Comparison of ENCODE assay signal across 8 cellular contexts in genomic region chr9:98192503-98193335, GRCh38. TPM values are rescaled to one million over a fixed set of nuclear protein-coding genes. Genes with fewer than 3 reads are reported as not detected.
DNase-seq lines count a peak whose midpoint lies in the region; ATAC-seq and TF ChIP-seq lines count a peak whose summit lies in the region.

CORO2A (minus strand) TSS chr9:98192637; CDS start chr9:98157660, 34,977 bp downstream.

- 1% methylated on average over 52 of the region's 95 CpGs; no CpG with 5 or more reads in 1 of the 2 experiments for WGBS in IMR-90 (ENCODE audit: extremely low coverage in 2 of 2, insufficient read length in 1 of 2), 2 experiments

- H3K23ac ChIP-seq in IMR-90 (ENCODE audit: low read depth, low read length): peak within 1 kb of the TSS; percentile 93

- no peaks in the 10 kb centered on the region for H3K36me3 ChIP-seq in IMR-90 (ENCODE audit: control insufficient read depth, insufficient read depth, low read length)
- no peaks in the 10 kb centered on the region for H3K36me3 ChIP-seq in neural cell (ENCODE audit: insufficient read depth, low read length)

- H3K4me1 Mint-ChIP-seq in stimulated activated naive CD8-positive, alpha-beta T cell treated with anti-CD3 and anti-CD28 coated beads, Interleukin-15, amount 100 ng/mL, for 72 hours: peaks cover 49% of the 10 kb centered on the region

- peak within 1 kb of the TSS; percentile 77 for H3K4me3 ChIP-seq in IMR-90 (ENCODE audit: insufficient read depth, low read depth, low read length)
- H3K4me3 ChIP-seq in fibroblast of villous mesenchyme (ENCODE audit: low read depth, low read length): peak within 1 kb of the TSS; percentile 71
- H3K4me3 ChIP-seq in neural cell (ENCODE audit: low read length): peak within 1 kb of the TSS; percentile 82

- H3K27me3 ChIP-seq in IMR-90 (ENCODE audit: control insufficient read depth, insufficient read depth, low read length) (0 out of 2 replicates have a peak, but pooled peaks cover 3% of the 10 kb centered on the region), neural cell (ENCODE audit: insufficient read depth, low read depth, low read length) (peaks cover 8% of the 10 kb centered on the region)

- peaks cover 3% of the 10 kb centered on the region for H3K4me1 ChIP-seq in IMR-90 (ENCODE audit: control insufficient read depth, insufficient read depth, low read length)

- peak within 1 kb of the TSS; percentile 3 for H2BK5ac ChIP-seq in IMR-90 (ENCODE audit: low read depth, low read length, poor library complexity, severe bottlenecking)

- intact Hi-C loops in IMR-90 (cut with micrococcal nuclease): loop anchor here (2.0 to 5.0 kb wide), 2 partner anchors 120 to 270 kb away; partner anchors contain the start of gene TRMO

- H4K20me1 ChIP-seq in IMR-90 (ENCODE audit: insufficient read depth, low read length): no peaks in the 10 kb centered on the region
- H4K20me1 ChIP-seq in neural cell (ENCODE audit: insufficient read depth): no peaks in the 10 kb centered on the region

- H3K4me3 Mint-ChIP-seq in stimulated activated naive CD8-positive, alpha-beta T cell treated with anti-CD3 and anti-CD28 coated beads, Interleukin-15, amount 100 ng/mL, for 72 hours: peak within 1 kb of the TSS; percentile 87 to 89

- in situ Hi-C loops in IMR-90 (cut with MboI; ENCODE audit: low sequenced_read_pairs): no loop called here

- peak within 1 kb of the TSS; percentile 91 for H3K4me2 ChIP-seq in IMR-90 (ENCODE audit: low read depth, low read length)
- H3K4me2 ChIP-seq in neural cell (ENCODE audit: low read length): peak within 1 kb of the TSS; percentile 39

- H2AK5ac ChIP-seq in IMR-90 (ENCODE audit: low read depth, low read length): peak within 1 kb of the TSS; percentile 73

- peak within 1 kb of the TSS; percentile 89 for H2AK9ac ChIP-seq in IMR-90 (replicated peaks; ENCODE audit: low read depth, low read length, poor library complexity)

- CTCF ChIA-PET in IMR-90 (lab: Yijun Ruan, JAX): no interaction called here

- peak within 1 kb of the TSS; percentile 72 for H3K4ac ChIP-seq in IMR-90 (ENCODE audit: low read depth, low read length)

- no peaks in the 10 kb centered on the region for H3K79me2 ChIP-seq in neural cell (replicated peaks; ENCODE audit: insufficient read depth, low read length)

- TF ChIP-seq POLR2A in IMR-90 (IDR thresholded peaks at IDR 0.05; ENCODE audit: low read depth, low read length): no peak

- H3K9me3 ChIP-seq in IMR-90 (ENCODE audit: control insufficient read depth, insufficient read depth, low read length) (no peaks in the 10 kb centered on the region), neural cell (ENCODE audit: low read length) (no peaks in the 10 kb centered on the region)

- no peaks in the 10 kb centered on the region for H3K27me3 Mint-ChIP-seq in stimulated activated naive CD8-positive, alpha-beta T cell treated with anti-CD3 and anti-CD28 coated beads, Interleukin-15, amount 100 ng/mL, for 72 hours

- POLR2A ChIA-PET in IMR-90 (lab: Charles Lee; ENCODE audit: unreplicated experiment): no interaction called here

- BruUV-seq in IMR-90 (replicated peaks; lab: Mats Ljungman, UMichigan): no TSS peak

- H3K9ac ChIP-seq in IMR-90 (ENCODE audit: low read depth, low read length): peak within 1 kb of the TSS; percentile 63
- H3K9ac ChIP-seq in neural cell (ENCODE audit: low read length): peak within 1 kb of the TSS; percentile 73

- peaks cover 0 to 4% of the 10 kb centered on the region in 2 experiments; a peak in 1 of 4 replicates for H3K79me1 ChIP-seq in IMR-90 (ENCODE audit: low read depth in 1 of 2, low read length in 2 of 2)

- H3K9me1 ChIP-seq in IMR-90 (ENCODE audit: insufficient read depth, low read length): peaks cover 12% of the 10 kb centered on the region

- peak within 1 kb of the TSS; percentile 34; the same call in 1 of the 2 replicates for H2BK20ac ChIP-seq in IMR-90 (ENCODE audit: low read depth, low read length)

- H2AFZ ChIP-seq in IMR-90 (replicated peaks; ENCODE audit: low read length, poor library complexity) (peak within 1 kb of the TSS; percentile 99), neural cell (ENCODE audit: low read depth, low read length) (peak within 1 kb of the TSS; percentile 45)

- H4K91ac ChIP-seq in IMR-90 (ENCODE audit: insufficient read depth, low read depth, low read length): peak within 1 kb of the TSS; percentile 27; the same call in 1 of the 2 replicates

- H3K27ac ChIP-seq in IMR-90 (ENCODE audit: insufficient read depth, low read length) (peak within 1 kb of the TSS; percentile 14; the same call in 1 of the 2 replicates), neural cell (ENCODE audit: low read length) (peak within 1 kb of the TSS; percentile 52)

- TF ChIP-seq RAD21 in IMR-90 (IDR thresholded peaks at IDR 0.05; ENCODE audit: low read length): peak; percentile 48
- TF ChIP-seq RAD21 in neural cell (conservative IDR thresholded peaks at IDR 0.05): peak; percentile 29

- peak within 1 kb of the TSS; percentile 54 to 78 for H3K27ac Mint-ChIP-seq in stimulated activated naive CD8-positive, alpha-beta T cell treated with anti-CD3 and anti-CD28 coated beads, Interleukin-15, amount 100 ng/mL, for 72 hours

- H4K8ac ChIP-seq in IMR-90 (ENCODE audit: low read depth in 2 of 2, low read length in 2 of 2): peak within 1 kb of the TSS; percentile 13 to 89

- TF ChIP-seq EP300 in neural cell (conservative IDR thresholded peaks at IDR 0.05; ENCODE audit: poor library complexity, severe bottlenecking): no peak

- H3K9me2 ChIP-seq in neural cell (ENCODE audit: insufficient read depth, low read length): no peaks in the 10 kb centered on the region

- H2BK15ac ChIP-seq in IMR-90 (ENCODE audit: low read depth, low read length): peak within 1 kb of the TSS; percentile 80; the same call in 2 of the 3 replicates

- DNase-seq in CD1c-positive myeloid dendritic cell (ENCODE audit: extremely low spot score): peak; percentile 86
- peak; percentile 63 for DNase-seq in IMR-90
- DNase-seq in RKO (ENCODE audit: low spot score): peak; percentile 86
- peak; percentile 92 for DNase-seq in activated effector memory CD4-positive, alpha-beta T cell treated with anti-CD3 and anti-CD28 coated beads, Interleukin-2, amount 50 U/mL, for 16 hours
- DNase-seq in fibroblast of villous mesenchyme (ENCODE audit: low read depth): peak; percentile 67
- DNase-seq in stimulated activated naive CD8-positive, alpha-beta T cell treated with anti-CD3 and anti-CD28 coated beads, Interleukin-15, amount 100 ng/mL, for 72 hours: peak; percentile 74 to 78

- H3K18ac ChIP-seq in IMR-90 (ENCODE audit: low read depth, low read length): peak within 1 kb of the TSS; percentile 16; the same call in 1 of the 2 replicates

- H4K5ac ChIP-seq in IMR-90 (ENCODE audit: low read depth, low read length): no peak within 1 kb of the TSS; the same call in 1 of the 2 replicates

- dilution Hi-C loops in IMR-90 (cut with HindIII; ENCODE audit: low sequenced_read_pairs, unreplicated experiment): no loop called here

- peak within 1 kb of the TSS; percentile 77 for H3K14ac ChIP-seq in IMR-90 (replicated peaks; ENCODE audit: low read depth, low read length)

- peak within 1 kb of the TSS; percentile 64; the same call in 1 of the 2 replicates for H2BK120ac ChIP-seq in IMR-90 (ENCODE audit: low read depth, low read length)

- no peaks in the 10 kb centered on the region for H3K9me3 Mint-ChIP-seq in stimulated activated naive CD8-positive, alpha-beta T cell treated with anti-CD3 and anti-CD28 coated beads, Interleukin-15, amount 100 ng/mL, for 72 hours

- peak within 1 kb of the TSS; percentile 49; the same call in 1 of the 2 replicates for H3K56ac ChIP-seq in IMR-90 (ENCODE audit: extremely low read depth, insufficient read depth, low read length)

- peak; percentile 59 for TF ChIP-seq CTCF in IMR-90 (conservative IDR thresholded peaks at IDR 0.05; ENCODE audit: low read depth, low read length)
- TF ChIP-seq CTCF in fibroblast of villous mesenchyme (IDR thresholded peaks at IDR 0.05; ENCODE audit: insufficient read depth, low read depth, low read length): peak; percentile 52
- TF ChIP-seq CTCF in neural cell (IDR thresholded peaks at IDR 0.05; ENCODE audit: poor library complexity, severe bottlenecking): peak; percentile 66

- no peaks in the 10 kb centered on the region for H3F3A ChIP-seq in neural cell (ENCODE audit: insufficient read depth, low read length, poor library complexity, severe bottlenecking)

- ATAC-seq in GM19463 (IDR thresholded peaks at IDR 0.05; ENCODE audit: unreplicated experiment) (peak; percentile 56), IMR-90 (ENCODE audit: low read depth) (peak; percentile 94)
- peak; percentile 80 for ATAC-seq in stimulated activated naive CD8-positive, alpha-beta T cell treated with anti-CD3 and anti-CD28 coated beads, Interleukin-15, amount 100 ng/mL, for 72 hours

TF ChIP-seq in IMR-90, 13 proteins besides CTCF, POLR2A, EP300 and RAD21 (continues in another document):
- TF ChIP-seq MAFK (IDR thresholded peaks at IDR 0.05; ENCODE audit: low read depth, low read length) (no peak), SMC3 (IDR thresholded peaks at IDR 0.05; ENCODE audit: low read depth, low read length) (peak; percentile 49), MAZ (IDR thresholded peaks at IDR 0.05; ENCODE audit: borderline replicate concordance, low read depth, low read length) (peak; percentile 55)

TF ChIP-seq in neural cell, 6 proteins besides CTCF, POLR2A, EP300 and RAD21 (continues in another document):
- TF ChIP-seq SMC3 (conservative IDR thresholded peaks at IDR 0.05; ENCODE audit: poor library complexity) (peak; percentile 47), MXI1 (conservative IDR thresholded peaks at IDR 0.05; ENCODE audit: poor library complexity, severe bottlenecking) (peak; percentile 72)

RNA-seq across cellular contexts. Expression of gene CORO2A, which starts in this region (rescaled TPM):
- 1.9 and 2.2 TPM in 2 replicates for total RNA-seq in IMR-90 (2012; rRNA removed)
- polyA plus RNA-seq in IMR-90 (2012; rRNA removed): 1.9 and 2.2 TPM in 2 replicates
- 1.4 and 1.5 TPM in 2 replicates for polyA plus RNA-seq in IMR-90 (2012; cell fraction: cytosol; rRNA removed)
- polyA plus RNA-seq in IMR-90 (2012; cell fraction: nucleus; rRNA removed; ENCODE audit: low replicate concordance): 1.2 and 1.6 TPM in 2 replicates
- 0.32 and 2.2 TPM in 2 replicates for total RNA-seq in fibroblast of villous mesenchyme
- 1.9 TPM in 2 replicates for polyA plus RNA-seq in neural cell
- 3.7 and 4.9 TPM in 2 replicates for polyA minus RNA-seq in neural cell

Comparison
In these comparisons a context has a peak if more than half of its experiments do, and no peak if none do; other contexts are left out.
1. Peak in every context shown above with its lines: DNase-seq, ATAC-seq, H3K4me3 ChIP-seq and H3K27ac ChIP-seq.